8 cellular contexts compared by ENCODE assay signal in genomic region chr17:44502598-44503079, GRCh38. TPM values are rescaled to one million over a fixed set of nuclear protein-coding genes. Genes with fewer than 3 reads are reported as not detected.
A peak's percentile ranks its signal among the peaks of the same experiment; 100 is the strongest.
DNase-seq lines count a peak whose midpoint lies in the region; ATAC-seq and TF ChIP-seq lines count a peak whose summit lies in the region.

No MANE protein-coding gene starts in this region.

- peaks cover 22% of the 10 kb centered on the region for H3K4me1 Mint-ChIP-seq in WTC11

- POLR2A ChIA-PET in WTC11 (lab: Charles Lee), result no interaction called here

- peak overlapping the region; percentile 100 for H3K27ac Mint-ChIP-seq in WTC11

- H3K27me3 Mint-ChIP-seq in WTC11 (ENCODE audit: low read depth), result peaks cover 16% of the 10 kb centered on the region

- no peaks in the 10 kb centered on the region for H3K36me3 Mint-ChIP-seq in WTC11

- peak overlapping the region; percentile 99 for H3K4me3 Mint-ChIP-seq in WTC11

- no peaks in the 10 kb centered on the region for H3K36me3 ChIP-seq in gastroesophageal sphincter
- H3K36me3 ChIP-seq in osteoblast (ENCODE audit: insufficient read depth, low read length), result no peaks in the 10 kb centered on the region

- H3K9me3 Mint-ChIP-seq in WTC11, result no peaks in the 10 kb centered on the region

- peaks cover 57% of the 10 kb centered on the region for H3K79me2 ChIP-seq in osteoblast (ENCODE audit: insufficient read depth, low read length)

- peak overlapping the region; percentile 93 for H3K4me2 ChIP-seq in osteoblast (ENCODE audit: insufficient read depth, low read length)

- H3K4me1 ChIP-seq in gastroesophageal sphincter (peaks cover 8 to 55% (median 25%) of the 10 kb centered on the region in 3 donors), osteoblast (ENCODE audit: insufficient read depth, low read length) (peaks cover 17% of the 10 kb centered on the region)

- TF ChIP-seq EP300 in gastroesophageal sphincter (IDR thresholded peaks at IDR 0.05), result no peak

- ATAC-seq in GM18511 (IDR thresholded peaks at IDR 0.05; ENCODE audit: unreplicated experiment), result peak; percentile 30
- ATAC-seq in HG03196 (IDR thresholded peaks at IDR 0.05; ENCODE audit: unreplicated experiment), result peak; percentile 25
- peak; percentile 12 for ATAC-seq in WTC11
- peak; percentile 8 for ATAC-seq in gastroesophageal sphincter
- ATAC-seq in GM18873 (IDR thresholded peaks at IDR 0.05; ENCODE audit: low FRiP score, unreplicated experiment), result no peak

- no peak for TF ChIP-seq POLR2A in gastroesophageal sphincter (IDR thresholded peaks at IDR 0.05)

- DNase-seq in A172 (ENCODE audit: low spot score) (peak; percentile 25), WTC11 (ENCODE audit: low spot score) (no peak), osteoblast (ENCODE audit: insufficient read length, low spot score, missing footprints) (peak; percentile 42), mucosa of gallbladder (ENCODE audit: low spot score) (no peak)

- peaks cover 40% of the 10 kb centered on the region for H4K20me1 ChIP-seq in osteoblast (ENCODE audit: insufficient read depth, low read length)

- H3K27me3 ChIP-seq in gastroesophageal sphincter (no peaks in the 10 kb centered on the region), osteoblast (ENCODE audit: insufficient read depth, low read length) (no peaks in the 10 kb centered on the region)

- no peak for TF ChIP-seq CTCF in WTC11 (IDR thresholded peaks at IDR 0.05)
- TF ChIP-seq CTCF in gastroesophageal sphincter (IDR thresholded peaks at IDR 0.05), result no peak
- TF ChIP-seq CTCF in osteoblast (IDR thresholded peaks at IDR 0.05; ENCODE audit: extremely low read depth, low read depth, low read length), result no peak

- no peaks in the 10 kb centered on the region for H3K9me3 ChIP-seq in gastroesophageal sphincter
- no peaks in the 10 kb centered on the region for H3K9me3 ChIP-seq in osteoblast (ENCODE audit: low read depth, low read length)

- H3K4me3 ChIP-seq in gastroesophageal sphincter (peak overlapping the region; percentile 60 to 65), osteoblast (ENCODE audit: insufficient read depth, low read length) (peak overlapping the region; percentile 96)

- H3K27ac ChIP-seq in gastroesophageal sphincter (peak overlapping the region; percentile 64 to 93 (median 86)), osteoblast (ENCODE audit: low read depth, low read length) (peak overlapping the region; percentile 92)

- CTCF ChIA-PET in WTC11 (lab: Charles Lee), result interaction anchor here (0.7 to 1.3 kb wide), 3 partner anchors 21 to 127 kb away, joined by 3 to 5 read pairs (median 5); no protein-coding TSS in a partner anchor

- peak overlapping the region; percentile 98 for H2AFZ ChIP-seq in osteoblast (ENCODE audit: low read length)

- 0 to 1% methylated on average over 7 to 13 of the region's 19 CpGs for WGBS in gastroesophageal sphincter (ENCODE audit: low coverage in 1 of 2), 2 donors

TF ChIP-seq in WTC11, 78 proteins besides CTCF, POLR2A, EP300 and RAD21:
- peak; percentile 80; the same call in 1 of the 2 replicates for TF ChIP-seq ARID4B (CRISPR knock-in tag; IDR thresholded peaks at IDR 0.05; ENCODE audit: borderline replicate concordance)
- 0 out of 2 replicates have a peak, but pooled peaks have one; percentile 43 for TF ChIP-seq NFE2L1 (CRISPR knock-in tag; IDR thresholded peaks at IDR 0.05)
- TF ChIP-seq FOXP1 (CRISPR knock-in tag; IDR thresholded peaks at IDR 0.05; ENCODE audit: borderline replicate concordance), result no peak
- TF ChIP-seq, protein P1, sequence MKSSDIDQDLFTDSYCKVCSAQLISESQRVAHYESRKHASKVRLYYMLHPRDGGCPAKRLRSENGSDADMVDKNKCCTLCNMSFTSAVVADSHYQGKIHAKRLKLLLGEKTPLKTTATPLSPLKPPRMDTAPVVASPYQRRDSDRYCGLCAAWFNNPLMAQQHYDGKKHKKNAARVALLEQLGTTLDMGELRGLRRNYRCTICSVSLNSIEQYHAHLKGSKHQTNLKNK (CRISPR knock-in tag; IDR thresholded peaks at IDR 0.05), result no peak
- no peak for TF ChIP-seq E2F5 (CRISPR knock-in tag; IDR thresholded peaks at IDR 0.05)
- TF ChIP-seq USF1 (CRISPR knock-in tag; IDR thresholded peaks at IDR 0.05), result 0 out of 2 replicates have a peak, but pooled peaks have one; percentile 17

RNA-seq across cellular contexts. Expression of gene GPATCH8, which starts 0.6 kb away (rescaled TPM):
- 13.6 and 19.3 TPM in 2 replicates for total RNA-seq in A172 (2014; rRNA removed; shearing (Covaris generic))
- 51.9 to 52.4 TPM (median 51.9 TPM) in 3 replicates for total RNA-seq in WTC11 (2021)
- total RNA-seq in gastroesophageal sphincter, result 10 to 100 TPM; 21.8 to 54.6 (median 33.9) TPM
- total RNA-seq in osteoblast, result 30.6 and 33.3 TPM in 2 replicates
- total RNA-seq in mucosa of gallbladder, result 33.3 TPM

RNA-seq across cellular contexts. Expression of gene FZD2, which starts 54.6 kb away (rescaled TPM):
- 18.2 and 24.4 TPM in 2 replicates for total RNA-seq in A172 (2014; rRNA removed; shearing (Covaris generic))
- total RNA-seq in WTC11 (2021), result 37.6 to 42.8 TPM (median 38.5 TPM) in 3 replicates
- 1 to 10 TPM; 1.5 to 2.7 (median 1.6) TPM for total RNA-seq in gastroesophageal sphincter
- 15.9 and 23.9 TPM in 2 replicates for total RNA-seq in osteoblast
- total RNA-seq in mucosa of gallbladder, result 7.7 TPM

Comparison
In these comparisons a context has a peak if more than half of its experiments do, and no peak if none do; other contexts are left out.
1. DNase-seq: peak in A172 (single experiment) and osteoblast (single experiment); none in WTC11 (single experiment) and mucosa of gallbladder (single experiment).